Comparison of ENCODE assay signal across 8 cellular contexts in the genomic region with DNA sequence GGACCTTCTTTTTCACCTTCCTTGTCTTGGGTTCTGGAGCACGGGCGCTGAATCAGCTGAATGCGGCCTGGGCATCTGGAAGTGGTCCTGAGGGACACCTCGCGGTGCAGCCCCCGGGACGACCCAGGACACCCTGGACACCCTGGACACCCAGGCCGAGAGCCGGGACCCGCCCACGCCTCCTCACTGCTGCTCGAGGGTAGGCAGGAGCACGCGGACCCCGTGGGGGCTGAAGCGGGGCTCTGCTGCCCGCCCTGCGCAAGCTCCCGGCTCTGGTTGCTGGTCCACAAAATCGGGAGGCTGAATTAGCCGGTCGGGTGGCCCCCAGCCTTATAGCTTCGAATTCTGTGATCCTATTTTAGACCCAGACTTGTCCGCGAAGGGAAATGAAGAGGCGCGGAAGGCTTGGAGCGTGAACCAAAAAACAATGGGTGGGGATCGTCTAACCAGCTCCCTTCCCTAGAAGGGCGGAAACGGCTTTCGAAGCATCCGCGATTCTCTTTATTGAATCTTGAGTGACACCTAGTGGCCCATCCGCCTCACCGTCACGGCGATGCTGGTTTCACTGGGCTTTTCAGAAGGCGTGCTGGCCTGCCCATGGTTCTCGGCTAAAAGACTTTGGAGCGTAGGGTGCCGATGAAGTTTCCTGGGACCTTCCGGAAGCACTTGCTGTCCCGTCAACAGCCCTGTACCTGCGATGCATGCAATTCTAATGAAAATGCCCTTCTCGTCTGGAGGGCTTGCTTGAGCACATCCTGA. TPM values are rescaled to one million over a fixed set of nuclear protein-coding genes. Genes with fewer than 3 reads are reported as not detected.
DNase-seq lines count a peak whose midpoint lies in the region; ATAC-seq and TF ChIP-seq lines count a peak whose summit lies in the region.

No MANE protein-coding gene starts in this region.

- peak overlapping the region; percentile 90 for H3K4me3 Mint-ChIP-seq in nephron progenitor cell

- peaks cover 11% of the 10 kb centered on the region for H3K27me3 Mint-ChIP-seq in nephron progenitor cell (ENCODE audit: low read depth, poor library complexity)

- DNase-seq in EH (ENCODE audit: low read depth): peak; percentile 90
- peak; percentile 81 for DNase-seq in H7
- DNase-seq in LoVo (ENCODE audit: low spot score): peak; percentile 92
- peak; percentile 88 for DNase-seq in RPMI8226
- DNase-seq in activated T-helper 9 cell treated with anti-CD3 and anti-CD28 coated beads, Interleukin-2, amount 50 U/mL, for 16 hours (ENCODE audit: low read depth): peak; percentile 74
- peak; percentile 83 for DNase-seq in fibroblast of villous mesenchyme (ENCODE audit: low read depth)
- peak; percentile 83 for DNase-seq in nephron progenitor cell
- peak; percentile 81 for DNase-seq in stimulated activated naive CD8-positive, alpha-beta T cell treated with anti-CD3 and anti-CD28 coated beads, Interleukin-15, Interleukin-2, amounts not matched to agents 100 U/mL and 50 U/mL, for 24 hours

- H3K27ac Mint-ChIP-seq in nephron progenitor cell: no peak overlapping the region

- H3K36me3 ChIP-seq in H7 (replicated peaks; ENCODE audit: control insufficient read depth, insufficient read depth, low read length): no peaks in the 10 kb centered on the region

- no peaks in the 10 kb centered on the region for H3K36me3 Mint-ChIP-seq in nephron progenitor cell (ENCODE audit: low read depth)

- H3K9me3 Mint-ChIP-seq in nephron progenitor cell: no peaks in the 10 kb centered on the region

- peak; percentile 83 for ATAC-seq in stimulated activated naive CD8-positive, alpha-beta T cell treated with anti-CD3 and anti-CD28 coated beads, Interleukin-15, Interleukin-2, amounts not matched to agents 100 U/mL and 50 U/mL, for 24 hours

- H3K4me1 Mint-ChIP-seq in nephron progenitor cell: peaks cover 10% of the 10 kb centered on the region

- TF ChIP-seq CTCF in fibroblast of villous mesenchyme (IDR thresholded peaks at IDR 0.05; ENCODE audit: insufficient read depth, low read depth, low read length) (peak; percentile 73), nephron progenitor cell (IDR thresholded peaks at IDR 0.05) (peak; percentile 75)

- H3K27me3 ChIP-seq in H7 (ENCODE audit: control insufficient read depth, insufficient read depth, low read length): peaks cover 6% of the 10 kb centered on the region

- H3K4me3 ChIP-seq in H7 (ENCODE audit: insufficient read depth, low read depth, low read length): peak overlapping the region; percentile 53
- H3K4me3 ChIP-seq in fibroblast of villous mesenchyme (ENCODE audit: low read depth, low read length): peak overlapping the region; percentile 70

RNA-seq across cellular contexts. Expression of a gene that starts 46.3 kb away (rescaled TPM):
- total RNA-seq in H7 (2014; rRNA removed; shearing (Covaris generic)): 0.67 and 1.2 TPM in 2 replicates
- total RNA-seq in fibroblast of villous mesenchyme: 0.86 and 0.97 TPM in 2 replicates

Comparison
In these comparisons a context has a peak if more than half of its experiments do, and no peak if none do; other contexts are left out.
1. Peak in every context shown above with its lines: DNase-seq, ATAC-seq and H3K4me3 ChIP-seq.